ENCODE assay signal across 1 cellular context in genomic region chr1:109499081-109499480, GRCh38.
TF ChIP-seq lines count a peak whose summit lies in the region.

No MANE protein-coding gene starts in this region.

TF ChIP-seq in GM23338, 12 proteins besides CTCF, POLR2A, EP300 and RAD21 (continued from another document):
- TF ChIP-seq ZNF462 (CRISPR knock-in tag; IDR thresholded peaks at IDR 0.05) (no peak), EZH2 (IDR thresholded peaks at IDR 0.05; ENCODE audit: low read depth, unreplicated experiment) (no peak), CREB1 (CRISPR knock-in tag; IDR thresholded peaks at IDR 0.05; ENCODE audit: low read depth) (no peak), REST (IDR thresholded peaks at IDR 0.05; ENCODE audit: unreplicated experiment) (no peak), ETS1 (IDR thresholded peaks at IDR 0.05) (no peak), POLR2AphosphoS5 (IDR thresholded peaks at IDR 0.05; ENCODE audit: low read depth) (no peak), ZNF114 (CRISPR knock-in tag; IDR thresholded peaks at IDR 0.05) (no peak)
TF ChIP-seq in GM23338: peak in this region for 0.
